ENCODE assay signal across 9 cellular contexts in genomic region chr2:159124931-159125467, GRCh38.
DNase-seq lines count a peak whose midpoint lies in the region; ATAC-seq and TF ChIP-seq lines count a peak whose summit lies in the region.
"Had no signal": no experiment of that assay in that cellular context is flagged by ENCODE, and none has a peak within 500 bp of the region (broad histone marks: within the 10 kb centered on the region; RNA-seq: fewer than 3 reads in every experiment).

No MANE protein-coding gene starts in this region.

- H4K20me1 ChIP-seq in HCT116 (ENCODE audit: insufficient read depth): no peaks in the 10 kb centered on the region

- RAD21 ChIA-PET in HCT116 (lab: Charles Lee; ENCODE audit: low non-redundant PET in 1 of 2, low total read pairs in 2 of 2, uncharacterized antibody in 2 of 2, unreplicated experiment in 2 of 2): interaction anchor here in 1 of 2 experiments (0.6 to 1.2 kb wide), 2 partner anchors 223 to 730 kb away, joined by 3 to 7 read pairs; no protein-coding TSS in a partner anchor

- TF ChIP-seq POLR2A in HCT116 (IDR thresholded peaks at IDR 0.05; ENCODE audit: borderline replicate concordance, extremely low read depth, insufficient read depth, insufficient read length): no peak

- H3K4me3 ChIP-seq in HCT116 (replicated peaks in 1 of 2; ENCODE audit: low read depth in 1 of 2, low read length in 2 of 2) (peak overlapping the region in 1 of 2 experiments; percentile 29; a peak in 2 of 4 replicates), rectal smooth muscle tissue (ENCODE audit: low read length) (no peak overlapping the region)

- H3K79me2 ChIP-seq in HCT116 (ENCODE audit: insufficient read depth, low read length): no peaks in the 10 kb centered on the region

- H3K27ac ChIP-seq in HCT116 (ENCODE audit: low read depth, low read length) (peak overlapping the region; percentile 81), RWPE1 (peak overlapping the region; percentile 97), epithelial cell of prostate (peak overlapping the region; percentile 86), rectal smooth muscle tissue (ENCODE audit: low read depth, low read length) (peak overlapping the region; percentile 65)

- no peaks in the 10 kb centered on the region for H3K36me3 ChIP-seq in HCT116 (ENCODE audit: control insufficient read depth in 1 of 2, insufficient read depth in 2 of 2, low read length in 2 of 2)
- no peaks in the 10 kb centered on the region for H3K36me3 ChIP-seq in rectal smooth muscle tissue (ENCODE audit: control insufficient read depth, insufficient read depth, low read length)

- no peak overlapping the region for H2AFZ ChIP-seq in HCT116 (ENCODE audit: low read depth, low read length, poor library complexity, severe bottlenecking)

- peak overlapping the region; percentile 82 for H3K4me2 ChIP-seq in HCT116 (ENCODE audit: low read length)

- peak overlapping the region; percentile 59 for H3K9ac ChIP-seq in HCT116 (ENCODE audit: low read length)
- no peak overlapping the region for H3K9ac ChIP-seq in rectal smooth muscle tissue (ENCODE audit: low read length)

- intact Hi-C loops in HCT116 (cut with micrococcal nuclease): no loop called here

- TF ChIP-seq RAD21 in HCT116 (IDR thresholded peaks at IDR 0.05; ENCODE audit: low read depth): no peak

- peak; percentile 37 for ATAC-seq in HCT116

- H3K9me3 ChIP-seq in HCT116 (ENCODE audit: control insufficient read depth in 1 of 2, insufficient read depth in 1 of 2, low read depth in 1 of 2, low read length in 2 of 2): no peaks in the 10 kb centered on the region

- H3K27me3 ChIP-seq in HCT116 (ENCODE audit: insufficient read depth, low read length) (no peaks in the 10 kb centered on the region), rectal smooth muscle tissue (ENCODE audit: control insufficient read depth, insufficient read depth, low read length) (no peaks in the 10 kb centered on the region)

- CTCF ChIA-PET in HCT116 (lab: Charles Lee) (interaction anchor here (1.8 kb wide), 2 partner anchors 8 to 843 kb away, joined by 7 to 8 read pairs; no protein-coding TSS in a partner anchor), RWPE1 (lab: Yijun Ruan, JAX) (interaction anchor here (0.7 kb wide), 1 partner anchor 1427 kb away, joined by 3 read pairs; no protein-coding TSS in a partner anchor)

- H3K4me1 ChIP-seq in HCT116 (ENCODE audit: control insufficient read depth in 1 of 2, insufficient read depth in 2 of 2, low read length in 2 of 2): peaks cover 22 to 25% of the 10 kb centered on the region in 2 experiments
- peaks cover 13% of the 10 kb centered on the region for H3K4me1 ChIP-seq in rectal smooth muscle tissue (ENCODE audit: control insufficient read depth, insufficient read depth, low read length)

- TF ChIP-seq CTCF in HCT116 (IDR thresholded peaks at IDR 0.05 in 2 of 3, conservative IDR thresholded peaks at IDR 0.05 in 1 of 3; ENCODE audit: borderline replicate concordance in 1 of 3, insufficient read depth in 1 of 3, low read depth in 2 of 3, low read length in 2 of 3): no peak
- no peak for TF ChIP-seq CTCF in RWPE1 (conservative IDR thresholded peaks at IDR 0.05; ENCODE audit: low read depth)

- POLR2A ChIA-PET in HCT116 (lab: Charles Lee) (no interaction called here), RWPE1 (lab: Yijun Ruan, JAX; ENCODE audit: low non-redundant PET) (no interaction called here)

- DNase-seq in HCT116 (ENCODE audit: low read depth, low spot score): no peak
- no peak for DNase-seq in RWPE1 (ENCODE audit: low spot score)
- no peak for DNase-seq in epithelial cell of prostate (ENCODE audit: low read depth, low spot score)
- no peak for DNase-seq in NCI-H524 (lab: John Stamatoyannopoulos, UW)
- no peak for DNase-seq in HuH-7.5 (ENCODE audit: low spot score)
- no peak for DNase-seq in pons (ENCODE audit: low spot score)
- DNase-seq in stimulated activated CD4-positive, alpha-beta T cell treated with anti-CD3 and anti-CD28 coated beads, Interleukin-2, amount 100 ng/mL, for 24 hours: no peak
- DNase-seq: Karpas-422 had no signal

- no TSS peak for BruUV-seq in HCT116 (replicated peaks; lab: Mats Ljungman, UMichigan)

- H3K9me2 ChIP-seq in HCT116 (ENCODE audit: insufficient read depth): no peaks in the 10 kb centered on the region

TF ChIP-seq in HCT116, 20 proteins besides CTCF, POLR2A, EP300 and RAD21:
- TF ChIP-seq CEBPB (IDR thresholded peaks at IDR 0.05; ENCODE audit: low read depth) (peak; percentile 4; the same call in 1 of the 2 replicates), YY1 (IDR thresholded peaks at IDR 0.05; ENCODE audit: extremely low read depth, insufficient replicate concordance, low read depth, low read length) (no peak), JUND (IDR thresholded peaks at IDR 0.05) (no peak; the same call in 1 of the 2 replicates), ATF3 (IDR thresholded peaks at IDR 0.05) (no peak), EZH2 (IDR thresholded peaks at IDR 0.05) (no peak), CBX3 (IDR thresholded peaks at IDR 0.05; ENCODE audit: low read depth) (0 out of 2 replicates have a peak, but pooled peaks have one; percentile 1), FOSL1 (IDR thresholded peaks at IDR 0.05; ENCODE audit: low read depth) (peak; percentile 1; the same call in 1 of the 2 replicates), SIN3A (IDR thresholded peaks at IDR 0.05; ENCODE audit: low read depth) (no peak), ZFX (IDR thresholded peaks at IDR 0.05) (no peak), ZBTB33 (IDR thresholded peaks at IDR 0.05; ENCODE audit: extremely low read depth, insufficient replicate concordance, low read length) (no peak), ELF1 (IDR thresholded peaks at IDR 0.05; ENCODE audit: borderline replicate concordance, low read depth) (no peak)
- TF ChIP-seq, protein P1, sequence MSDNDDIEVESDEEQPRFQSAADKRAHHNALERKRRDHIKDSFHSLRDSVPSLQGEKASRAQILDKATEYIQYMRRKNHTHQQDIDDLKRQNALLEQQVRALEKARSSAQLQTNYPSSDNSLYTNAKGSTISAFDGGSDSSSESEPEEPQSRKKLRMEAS (IDR thresholded peaks at IDR 0.05): peak; percentile 10; the same call in 1 of the 2 replicates
